Comparison of ENCODE assay signal across 17 cellular contexts in genomic region chr22:46948411-46949144, GRCh38.
"Had no signal": no experiment of that assay in that cellular context is flagged by ENCODE, and none has a peak within 500 bp of the region (broad histone marks: within the 10 kb centered on the region; RNA-seq: fewer than 3 reads in every experiment).

No MANE protein-coding gene starts in this region.

- H3K27me3 ChIP-seq: hepatocyte, spleen, tibial nerve had no signal

- H3K79me2 ChIP-seq: hepatocyte had no signal

- H3K4me3 ChIP-seq: coronary artery, hepatocyte, spleen, tibial nerve had no signal

- H3K27ac Mint-ChIP-seq: stimulated activated memory B cell treated with anti-CD40 and anti-IgM and Interleukin-4, amounts not matched to agents 10 μg/mL and 1 μg/mL and 100 μg/mL, for 72 hours; stimulated activated naive CD8-positive, alpha-beta T cell treated with anti-CD3 and anti-CD28 coated beads, Interleukin-15, Interleukin-2, amounts not matched to agents 100 ng/mL and 50 ng/mL, for 24 hours had no signal

- H3K4me2 ChIP-seq: hepatocyte had no signal

- ATAC-seq: left lobe of liver; naive thymus-derived CD8-positive, alpha-beta T cell; sciatic nerve; stimulated activated memory B cell treated with anti-CD40 and anti-IgM and Interleukin-4, amounts not matched to agents 10 μg/mL and 1 μg/mL and 100 μg/mL, for 72 hours had no signal

- H3K9me3 Mint-ChIP-seq: naive thymus-derived CD8-positive, alpha-beta T cell; stimulated activated memory B cell treated with anti-CD40 and anti-IgM and Interleukin-4, amounts not matched to agents 10 μg/mL and 1 μg/mL and 100 μg/mL, for 72 hours; stimulated activated naive CD8-positive, alpha-beta T cell treated with anti-CD3 and anti-CD28 coated beads, Interleukin-15, Interleukin-2, amounts not matched to agents 100 ng/mL and 50 ng/mL, for 24 hours had no signal

- DNase-seq: effector CD4-positive, alpha-beta T cell; foreskin melanocyte; kidney glomerular epithelial cell; mammary epithelial cell; naive thymus-derived CD8-positive, alpha-beta T cell; posterior cingulate gyrus; spleen; stimulated activated CD4-positive, alpha-beta T cell treated with anti-CD3 and anti-CD28 coated beads, Interleukin-15, amount 100 ng/mL, for 24 hours; stimulated activated CD4-positive, alpha-beta T cell treated with anti-CD3 and anti-CD28 coated beads, Interleukin-1b, Interleukin-23, amount 100 ng/mL, for 48 hours; stimulated activated CD4-positive, alpha-beta T cell treated with anti-CD3 and anti-CD28 coated beads, Interleukin-4, amount 100 ng/mL, for 24 hours had no signal

- H3K4me3 Mint-ChIP-seq: naive thymus-derived CD8-positive, alpha-beta T cell; stimulated activated memory B cell treated with anti-CD40 and anti-IgM and Interleukin-4, amounts not matched to agents 10 μg/mL and 1 μg/mL and 100 μg/mL, for 72 hours; stimulated activated naive CD8-positive, alpha-beta T cell treated with anti-CD3 and anti-CD28 coated beads, Interleukin-15, Interleukin-2, amounts not matched to agents 100 ng/mL and 50 ng/mL, for 24 hours had no signal

- H3K27ac ChIP-seq: coronary artery, hepatocyte, spleen, tibial nerve had no signal

- H3K27me3 Mint-ChIP-seq: naive thymus-derived CD8-positive, alpha-beta T cell; stimulated activated memory B cell treated with anti-CD40 and anti-IgM and Interleukin-4, amounts not matched to agents 10 μg/mL and 1 μg/mL and 100 μg/mL, for 72 hours; stimulated activated naive CD8-positive, alpha-beta T cell treated with anti-CD3 and anti-CD28 coated beads, Interleukin-15, Interleukin-2, amounts not matched to agents 100 ng/mL and 50 ng/mL, for 24 hours had no signal

- H3K9me3 ChIP-seq: spleen, tibial nerve had no signal

- H3K4me1 ChIP-seq: tibial nerve had no signal

- H2AFZ ChIP-seq: hepatocyte had no signal
